1 cellular context compared by ENCODE assay signal in the genomic region with DNA sequence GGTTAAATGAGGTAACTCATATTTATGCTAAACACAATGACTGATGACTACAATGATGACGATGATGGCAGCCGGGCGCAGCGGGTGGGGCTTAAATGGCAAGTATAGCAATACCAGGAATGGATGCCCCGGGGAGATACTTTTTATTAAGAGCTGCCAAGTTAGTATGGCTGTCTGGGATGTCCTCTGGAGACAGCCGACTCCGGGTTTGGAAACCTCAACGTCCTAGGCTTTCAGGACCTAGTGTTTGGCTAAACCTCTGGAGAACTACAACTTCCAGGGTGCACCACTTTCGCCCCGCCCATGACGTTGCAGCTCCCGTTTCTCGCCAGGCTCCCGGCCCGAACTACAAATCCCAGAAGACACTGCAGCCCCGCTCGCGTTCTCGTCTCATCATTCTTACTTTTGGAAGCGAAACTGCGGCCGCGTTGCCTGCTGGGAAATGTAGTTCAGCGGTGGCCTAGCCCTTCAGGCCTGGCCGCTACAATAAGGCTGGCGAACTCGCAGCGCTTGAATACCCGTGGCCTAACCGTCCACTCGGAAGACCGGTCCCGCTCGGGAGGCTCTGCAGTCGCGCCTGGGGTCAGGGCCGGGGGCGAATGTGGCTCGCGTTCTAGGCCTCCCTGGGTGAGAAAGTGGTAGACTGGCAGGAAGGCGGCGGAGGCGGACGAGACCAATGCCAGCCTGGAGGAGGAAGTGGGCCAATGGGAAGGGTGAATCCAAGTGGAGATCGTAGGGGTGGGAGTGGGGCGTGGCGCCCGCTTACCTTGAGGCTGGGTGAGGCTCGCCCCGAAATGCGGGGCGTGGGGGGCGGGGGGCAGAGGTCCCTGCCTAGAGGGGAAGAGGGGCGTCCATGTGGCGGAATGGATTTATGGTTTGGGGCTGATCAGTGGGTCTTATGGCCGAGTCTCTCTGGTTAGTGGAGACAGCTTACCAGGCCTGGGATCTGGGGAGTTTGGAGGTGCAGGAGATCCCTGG.
TF ChIP-seq lines count a peak whose summit lies in the region.

A gene (plus strand): TSS at position 463 of the 978 bp plus-strand sequence. CDS start 2,221 bp downstream, outside the sequence.

TF ChIP-seq in HepG2, 621 proteins besides CTCF, POLR2A, EP300 and RAD21 (continued from another document and continues in another):
- no peak for TF ChIP-seq TBX3 (IDR thresholded peaks at IDR 0.05; ENCODE audit: borderline replicate concordance)
- TF ChIP-seq, protein P1, sequence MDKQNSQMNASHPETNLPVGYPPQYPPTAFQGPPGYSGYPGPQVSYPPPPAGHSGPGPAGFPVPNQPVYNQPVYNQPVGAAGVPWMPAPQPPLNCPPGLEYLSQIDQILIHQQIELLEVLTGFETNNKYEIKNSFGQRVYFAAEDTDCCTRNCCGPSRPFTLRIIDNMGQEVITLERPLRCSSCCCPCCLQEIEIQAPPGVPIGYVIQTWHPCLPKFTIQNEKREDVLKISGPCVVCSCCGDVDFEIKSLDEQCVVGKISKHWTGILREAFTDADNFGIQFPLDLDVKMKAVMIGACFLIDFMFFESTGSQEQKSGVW (CRISPR knock-in tag; IDR thresholded peaks at IDR 0.05; ENCODE audit: borderline replicate concordance), result no peak
- TF ChIP-seq MAFF (IDR thresholded peaks at IDR 0.05; ENCODE audit: low read depth, low read length), result peak; percentile 35; the same call in 1 of the 2 replicates
- TF ChIP-seq ZNF317 (CRISPR knock-in tag; IDR thresholded peaks at IDR 0.05), result peak; percentile 89
- TF ChIP-seq RELA (CRISPR knock-in tag; IDR thresholded peaks at IDR 0.05), result no peak
- TF ChIP-seq ZSCAN31 (CRISPR knock-in tag; IDR thresholded peaks at IDR 0.05; ENCODE audit: low read depth), result peak; percentile 81
- peak; percentile 60; the same call in 1 of the 2 replicates for TF ChIP-seq ZNF292 (CRISPR knock-in tag; IDR thresholded peaks at IDR 0.05; ENCODE audit: borderline replicate concordance, low read depth)
- TF ChIP-seq, protein P2, sequence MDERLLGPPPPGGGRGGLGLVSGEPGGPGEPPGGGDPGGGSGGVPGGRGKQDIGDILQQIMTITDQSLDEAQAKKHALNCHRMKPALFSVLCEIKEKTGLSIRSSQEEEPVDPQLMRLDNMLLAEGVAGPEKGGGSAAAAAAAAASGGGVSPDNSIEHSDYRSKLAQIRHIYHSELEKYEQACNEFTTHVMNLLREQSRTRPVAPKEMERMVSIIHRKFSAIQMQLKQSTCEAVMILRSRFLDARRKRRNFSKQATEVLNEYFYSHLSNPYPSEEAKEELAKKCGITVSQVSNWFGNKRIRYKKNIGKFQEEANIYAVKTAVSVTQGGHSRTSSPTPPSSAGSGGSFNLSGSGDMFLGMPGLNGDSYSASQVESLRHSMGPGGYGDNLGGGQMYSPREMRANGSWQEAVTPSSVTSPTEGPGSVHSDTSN (CRISPR knock-in tag; IDR thresholded peaks at IDR 0.05), result no peak
- TF ChIP-seq TEAD2 (CRISPR knock-in tag; IDR thresholded peaks at IDR 0.05), result peak; percentile 57; the same call in 1 of the 2 replicates
- no peak for TF ChIP-seq SRSF9 (IDR thresholded peaks at IDR 0.05; ENCODE audit: borderline replicate concordance, insufficient read depth, low read depth, low read length, poor library complexity, severe bottlenecking)
- no peak for TF ChIP-seq ZNF230 (CRISPR knock-in tag; IDR thresholded peaks at IDR 0.05)
- TF ChIP-seq, protein P3, sequence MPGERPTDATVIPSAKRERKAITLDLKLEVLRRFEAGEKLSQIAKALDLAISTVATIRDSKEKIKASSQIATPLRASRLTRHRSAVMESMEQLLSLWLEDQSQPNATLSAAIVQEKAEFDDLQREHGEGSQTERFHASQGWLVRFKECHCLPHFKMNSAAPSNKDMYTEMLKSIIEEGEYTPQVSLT (CRISPR knock-in tag; IDR thresholded peaks at IDR 0.05; ENCODE audit: borderline replicate concordance, low read depth), result no peak
- TF ChIP-seq ERF (CRISPR knock-in tag; IDR thresholded peaks at IDR 0.05), result peak; percentile 92
- TF ChIP-seq, protein P4, sequence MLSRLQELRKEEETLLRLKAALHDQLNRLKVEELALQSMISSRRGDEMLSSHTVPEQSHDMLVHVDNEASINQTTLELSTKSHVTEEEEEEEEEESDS (CRISPR knock-in tag; IDR thresholded peaks at IDR 0.05; ENCODE audit: borderline replicate concordance), result no peak
- TF ChIP-seq ZFP37 (CRISPR knock-in tag; IDR thresholded peaks at IDR 0.05; ENCODE audit: borderline replicate concordance), result 0 out of 2 replicates have a peak, but pooled peaks have one; percentile 50
- TF ChIP-seq NFYB (CRISPR knock-in tag; IDR thresholded peaks at IDR 0.05), result peak; percentile 69
- TF ChIP-seq PITX1 (CRISPR knock-in tag; IDR thresholded peaks at IDR 0.05), result peak; percentile 82; the same call in 1 of the 2 replicates
- TF ChIP-seq KMT2A (CRISPR knock-in tag; IDR thresholded peaks at IDR 0.05), result 0 out of 2 replicates have a peak, but pooled peaks have one; percentile 22
- peak; percentile 73; the same call in 1 of the 2 replicates for TF ChIP-seq IRX3 (CRISPR knock-in tag; IDR thresholded peaks at IDR 0.05; ENCODE audit: borderline replicate concordance, low read depth)
- TF ChIP-seq, protein P5, sequence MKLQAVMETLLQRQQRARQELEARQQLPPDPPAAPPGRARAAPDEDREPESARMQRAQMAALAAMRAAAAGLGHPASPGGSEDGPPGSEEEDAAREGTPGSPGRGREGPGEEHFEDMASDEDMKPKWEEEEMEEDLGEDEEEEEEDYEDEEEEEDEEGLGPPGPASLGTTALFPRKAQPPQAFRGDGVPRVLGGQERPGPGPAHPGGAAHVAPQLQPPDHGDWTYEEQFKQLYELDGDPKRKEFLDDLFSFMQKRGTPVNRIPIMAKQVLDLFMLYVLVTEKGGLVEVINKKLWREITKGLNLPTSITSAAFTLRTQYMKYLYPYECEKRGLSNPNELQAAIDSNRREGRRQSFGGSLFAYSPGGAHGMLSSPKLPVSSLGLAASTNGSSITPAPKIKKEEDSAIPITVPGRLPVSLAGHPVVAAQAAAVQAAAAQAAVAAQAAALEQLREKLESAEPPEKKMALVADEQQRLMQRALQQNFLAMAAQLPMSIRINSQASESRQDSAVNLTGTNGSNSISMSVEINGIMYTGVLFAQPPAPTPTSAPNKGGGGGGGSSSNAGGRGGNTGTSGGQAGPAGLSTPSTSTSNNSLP (IDR thresholded peaks at IDR 0.05; ENCODE audit: low read depth, low read length), result no peak
- TF ChIP-seq, protein P6, sequence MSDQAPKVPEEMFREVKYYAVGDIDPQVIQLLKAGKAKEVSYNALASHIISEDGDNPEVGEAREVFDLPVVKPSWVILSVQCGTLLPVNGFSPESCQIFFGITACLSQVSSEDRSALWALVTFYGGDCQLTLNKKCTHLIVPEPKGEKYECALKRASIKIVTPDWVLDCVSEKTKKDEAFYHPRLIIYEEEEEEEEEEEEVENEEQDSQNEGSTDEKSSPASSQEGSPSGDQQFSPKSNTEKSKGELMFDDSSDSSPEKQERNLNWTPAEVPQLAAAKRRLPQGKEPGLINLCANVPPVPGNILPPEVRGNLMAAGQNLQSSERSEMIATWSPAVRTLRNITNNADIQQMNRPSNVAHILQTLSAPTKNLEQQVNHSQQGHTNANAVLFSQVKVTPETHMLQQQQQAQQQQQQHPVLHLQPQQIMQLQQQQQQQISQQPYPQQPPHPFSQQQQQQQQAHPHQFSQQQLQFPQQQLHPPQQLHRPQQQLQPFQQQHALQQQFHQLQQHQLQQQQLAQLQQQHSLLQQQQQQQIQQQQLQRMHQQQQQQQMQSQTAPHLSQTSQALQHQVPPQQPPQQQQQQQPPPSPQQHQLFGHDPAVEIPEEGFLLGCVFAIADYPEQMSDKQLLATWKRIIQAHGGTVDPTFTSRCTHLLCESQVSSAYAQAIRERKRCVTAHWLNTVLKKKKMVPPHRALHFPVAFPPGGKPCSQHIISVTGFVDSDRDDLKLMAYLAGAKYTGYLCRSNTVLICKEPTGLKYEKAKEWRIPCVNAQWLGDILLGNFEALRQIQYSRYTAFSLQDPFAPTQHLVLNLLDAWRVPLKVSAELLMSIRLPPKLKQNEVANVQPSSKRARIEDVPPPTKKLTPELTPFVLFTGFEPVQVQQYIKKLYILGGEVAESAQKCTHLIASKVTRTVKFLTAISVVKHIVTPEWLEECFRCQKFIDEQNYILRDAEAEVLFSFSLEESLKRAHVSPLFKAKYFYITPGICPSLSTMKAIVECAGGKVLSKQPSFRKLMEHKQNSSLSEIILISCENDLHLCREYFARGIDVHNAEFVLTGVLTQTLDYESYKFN (CRISPR knock-in tag; conservative IDR thresholded peaks at IDR 0.05), result peak; percentile 53
- peak; percentile 77 for TF ChIP-seq ZMAT3 (CRISPR knock-in tag; conservative IDR thresholded peaks at IDR 0.05)
- TF ChIP-seq ZNF558 (CRISPR knock-in tag; IDR thresholded peaks at IDR 0.05; ENCODE audit: borderline replicate concordance), result no peak
- TF ChIP-seq MYC (CRISPR knock-in tag; IDR thresholded peaks at IDR 0.05; ENCODE audit: borderline replicate concordance), result peak; percentile 90
- peak; percentile 94; the same call in 1 of the 2 replicates for TF ChIP-seq ZNF160 (CRISPR knock-in tag; IDR thresholded peaks at IDR 0.05)
- TF ChIP-seq LCORL (IDR thresholded peaks at IDR 0.05), result no peak
- peak; percentile 80 for TF ChIP-seq LCORL (CRISPR knock-in tag; IDR thresholded peaks at IDR 0.05)
- TF ChIP-seq TARDBP (CRISPR knock-in tag; IDR thresholded peaks at IDR 0.05), result peak; percentile 90
- TF ChIP-seq, protein P7, sequence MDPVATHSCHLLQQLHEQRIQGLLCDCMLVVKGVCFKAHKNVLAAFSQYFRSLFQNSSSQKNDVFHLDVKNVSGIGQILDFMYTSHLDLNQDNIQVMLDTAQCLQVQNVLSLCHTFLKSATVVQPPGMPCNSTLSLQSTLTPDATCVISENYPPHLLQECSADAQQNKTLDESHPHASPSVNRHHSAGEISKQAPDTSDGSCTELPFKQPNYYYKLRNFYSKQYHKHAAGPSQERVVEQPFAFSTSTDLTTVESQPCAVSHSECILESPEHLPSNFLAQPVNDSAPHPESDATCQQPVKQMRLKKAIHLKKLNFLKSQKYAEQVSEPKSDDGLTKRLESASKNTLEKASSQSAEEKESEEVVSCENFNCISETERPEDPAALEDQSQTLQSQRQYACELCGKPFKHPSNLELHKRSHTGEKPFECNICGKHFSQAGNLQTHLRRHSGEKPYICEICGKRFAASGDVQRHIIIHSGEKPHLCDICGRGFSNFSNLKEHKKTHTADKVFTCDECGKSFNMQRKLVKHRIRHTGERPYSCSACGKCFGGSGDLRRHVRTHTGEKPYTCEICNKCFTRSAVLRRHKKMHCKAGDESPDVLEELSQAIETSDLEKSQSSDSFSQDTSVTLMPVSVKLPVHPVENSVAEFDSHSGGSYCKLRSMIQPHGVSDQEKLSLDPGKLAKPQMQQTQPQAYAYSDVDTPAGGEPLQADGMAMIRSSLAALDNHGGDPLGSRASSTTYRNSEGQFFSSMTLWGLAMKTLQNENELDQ (CRISPR knock-in tag; IDR thresholded peaks at IDR 0.05; ENCODE audit: borderline replicate concordance), result peak; percentile 87; the same call in 1 of the 2 replicates
- no peak for TF ChIP-seq ONECUT2 (CRISPR knock-in tag; IDR thresholded peaks at IDR 0.05)
- peak; percentile 92 for TF ChIP-seq SAFB2 (CRISPR knock-in tag; IDR thresholded peaks at IDR 0.05; ENCODE audit: borderline replicate concordance, low read depth)
- TF ChIP-seq ZNF619 (CRISPR knock-in tag; IDR thresholded peaks at IDR 0.05), result peak; percentile 99; the same call in 1 of the 2 replicates
- peak; percentile 87 for TF ChIP-seq FOXK2 (IDR thresholded peaks at IDR 0.05)
- peak; percentile 69; the same call in 1 of the 2 replicates for TF ChIP-seq ESRRA (CRISPR knock-in tag; IDR thresholded peaks at IDR 0.05; ENCODE audit: low read depth)
- TF ChIP-seq, protein P8, sequence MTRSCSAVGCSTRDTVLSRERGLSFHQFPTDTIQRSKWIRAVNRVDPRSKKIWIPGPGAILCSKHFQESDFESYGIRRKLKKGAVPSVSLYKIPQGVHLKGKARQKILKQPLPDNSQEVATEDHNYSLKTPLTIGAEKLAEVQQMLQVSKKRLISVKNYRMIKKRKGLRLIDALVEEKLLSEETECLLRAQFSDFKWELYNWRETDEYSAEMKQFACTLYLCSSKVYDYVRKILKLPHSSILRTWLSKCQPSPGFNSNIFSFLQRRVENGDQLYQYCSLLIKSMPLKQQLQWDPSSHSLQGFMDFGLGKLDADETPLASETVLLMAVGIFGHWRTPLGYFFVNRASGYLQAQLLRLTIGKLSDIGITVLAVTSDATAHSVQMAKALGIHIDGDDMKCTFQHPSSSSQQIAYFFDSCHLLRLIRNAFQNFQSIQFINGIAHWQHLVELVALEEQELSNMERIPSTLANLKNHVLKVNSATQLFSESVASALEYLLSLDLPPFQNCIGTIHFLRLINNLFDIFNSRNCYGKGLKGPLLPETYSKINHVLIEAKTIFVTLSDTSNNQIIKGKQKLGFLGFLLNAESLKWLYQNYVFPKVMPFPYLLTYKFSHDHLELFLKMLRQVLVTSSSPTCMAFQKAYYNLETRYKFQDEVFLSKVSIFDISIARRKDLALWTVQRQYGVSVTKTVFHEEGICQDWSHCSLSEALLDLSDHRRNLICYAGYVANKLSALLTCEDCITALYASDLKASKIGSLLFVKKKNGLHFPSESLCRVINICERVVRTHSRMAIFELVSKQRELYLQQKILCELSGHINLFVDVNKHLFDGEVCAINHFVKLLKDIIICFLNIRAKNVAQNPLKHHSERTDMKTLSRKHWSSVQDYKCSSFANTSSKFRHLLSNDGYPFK (CRISPR knock-in tag; IDR thresholded peaks at IDR 0.05; ENCODE audit: borderline replicate concordance), result peak; percentile 93
- peak; percentile 86; the same call in 1 of the 2 replicates for TF ChIP-seq TMF1 (CRISPR knock-in tag; IDR thresholded peaks at IDR 0.05; ENCODE audit: low read depth)
- peak; percentile 98 for TF ChIP-seq ZFP90 (CRISPR knock-in tag; IDR thresholded peaks at IDR 0.05; ENCODE audit: borderline replicate concordance)
- TF ChIP-seq, protein P9, sequence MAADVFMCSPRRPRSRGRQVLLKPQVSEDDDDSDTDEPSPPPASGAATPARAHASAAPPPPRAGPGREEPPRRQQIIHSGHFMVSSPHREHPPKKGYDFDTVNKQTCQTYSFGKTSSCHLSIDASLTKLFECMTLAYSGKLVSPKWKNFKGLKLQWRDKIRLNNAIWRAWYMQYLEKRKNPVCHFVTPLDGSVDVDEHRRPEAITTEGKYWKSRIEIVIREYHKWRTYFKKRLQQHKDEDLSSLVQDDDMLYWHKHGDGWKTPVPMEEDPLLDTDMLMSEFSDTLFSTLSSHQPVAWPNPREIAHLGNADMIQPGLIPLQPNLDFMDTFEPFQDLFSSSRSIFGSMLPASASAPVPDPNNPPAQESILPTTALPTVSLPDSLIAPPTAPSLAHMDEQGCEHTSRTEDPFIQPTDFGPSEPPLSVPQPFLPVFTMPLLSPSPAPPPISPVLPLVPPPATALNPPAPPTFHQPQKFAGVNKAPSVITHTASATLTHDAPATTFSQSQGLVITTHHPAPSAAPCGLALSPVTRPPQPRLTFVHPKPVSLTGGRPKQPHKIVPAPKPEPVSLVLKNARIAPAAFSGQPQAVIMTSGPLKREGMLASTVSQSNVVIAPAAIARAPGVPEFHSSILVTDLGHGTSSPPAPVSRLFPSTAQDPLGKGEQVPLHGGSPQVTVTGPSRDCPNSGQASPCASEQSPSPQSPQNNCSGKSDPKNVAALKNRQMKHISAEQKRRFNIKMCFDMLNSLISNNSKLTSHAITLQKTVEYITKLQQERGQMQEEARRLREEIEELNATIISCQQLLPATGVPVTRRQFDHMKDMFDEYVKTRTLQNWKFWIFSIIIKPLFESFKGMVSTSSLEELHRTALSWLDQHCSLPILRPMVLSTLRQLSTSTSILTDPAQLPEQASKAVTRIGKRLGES (CRISPR knock-in tag; IDR thresholded peaks at IDR 0.05; ENCODE audit: borderline replicate concordance), result no peak
- peak; percentile 100 for TF ChIP-seq ZNF891 (CRISPR knock-in tag; IDR thresholded peaks at IDR 0.05)
- TF ChIP-seq HMGA1 (CRISPR knock-in tag; conservative IDR thresholded peaks at IDR 0.05), result no peak
- TF ChIP-seq TBP (CRISPR knock-in tag; IDR thresholded peaks at IDR 0.05), result peak; percentile 97
- peak; percentile 91; the same call in 1 of the 2 replicates for TF ChIP-seq FOXK1 (CRISPR knock-in tag; IDR thresholded peaks at IDR 0.05; ENCODE audit: borderline replicate concordance, low read depth)
- TF ChIP-seq FOSL2 (CRISPR knock-in tag; IDR thresholded peaks at IDR 0.05), result peak; percentile 62; the same call in 1 of the 2 replicates
- peak; percentile 38; the same call in 1 of the 2 replicates for TF ChIP-seq NFYC (CRISPR knock-in tag; IDR thresholded peaks at IDR 0.05)
